12 cellular contexts compared by ENCODE assay signal in the genomic region with DNA sequence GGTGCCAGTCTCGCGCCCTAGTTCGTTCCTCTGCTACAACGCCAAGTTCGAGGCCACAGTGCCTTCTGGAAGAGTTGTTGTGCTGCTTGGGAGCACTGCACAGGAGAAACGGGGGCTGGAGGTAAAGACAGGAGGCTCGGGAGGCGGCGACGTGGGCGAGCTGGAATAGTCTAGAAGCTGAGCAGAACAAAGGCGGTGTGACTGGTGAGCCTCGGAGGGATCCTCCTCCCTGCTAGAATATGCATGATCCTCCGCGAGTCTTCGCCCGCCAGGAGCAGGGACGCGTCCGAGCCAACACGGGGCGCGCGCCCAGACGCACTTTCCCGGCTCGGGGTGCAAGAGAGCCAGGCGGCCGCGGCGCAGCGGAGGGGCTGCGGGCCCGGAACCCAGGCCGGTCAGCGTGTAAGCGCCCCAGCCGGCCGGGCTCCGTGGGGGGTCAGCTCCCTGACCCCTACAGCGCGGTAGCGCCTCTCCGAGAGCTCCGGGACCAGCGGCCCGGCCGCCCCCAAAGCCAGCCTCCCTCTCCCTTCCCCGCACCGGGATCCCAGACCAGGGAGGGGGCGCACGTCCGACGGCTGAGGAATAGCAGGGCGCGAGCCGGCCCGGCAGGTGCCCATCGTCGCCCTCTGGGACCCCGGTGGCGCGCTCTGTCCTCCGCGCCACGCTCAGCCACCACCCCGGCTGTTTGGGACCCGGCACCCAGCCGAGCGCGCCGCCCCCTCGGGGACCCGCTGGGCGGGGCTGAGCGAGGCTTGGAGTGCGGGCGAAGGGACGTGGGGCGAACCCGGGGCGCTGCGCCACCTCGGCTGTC.
DNase-seq lines count a peak whose midpoint lies in the region; ATAC-seq and TF ChIP-seq lines count a peak whose summit lies in the region.
"Had no signal": no experiment of that assay in that cellular context is flagged by ENCODE, and none has a peak within 500 bp of the region (broad histone marks: within the 10 kb centered on the region; RNA-seq: fewer than 3 reads in every experiment).

No MANE protein-coding gene starts in this region.

- no peak for ATAC-seq in activated CD8-positive, alpha-beta T cell treated with anti-CD3 and anti-CD28 coated beads, Interleukin-2, amount 10 ng/mL, durations not matched to agents 7 days and 5 days
- no peak for ATAC-seq in activated CD8-positive, alpha-beta T cell treated with anti-CD3 and anti-CD28 coated beads for 36 hours
- ATAC-seq in gastroesophageal sphincter = peak; percentile 10
- ATAC-seq in GM21515 (IDR thresholded peaks at IDR 0.05; ENCODE audit: unreplicated experiment) = no peak

- no peak for DNase-seq in activated CD8-positive, alpha-beta T cell treated with anti-CD3 and anti-CD28 coated beads, Interleukin-2, amount 10 ng/mL, durations not matched to agents 7 days and 5 days
- DNase-seq in activated CD8-positive, alpha-beta T cell treated with anti-CD3 and anti-CD28 coated beads for 36 hours = no peak
- DNase-seq in nephron progenitor cell = peak; percentile 55
- DNase-seq in NCI-H128 (lab: John Stamatoyannopoulos, UW; ENCODE audit: unreplicated experiment) = no peak
- no peak for DNase-seq in DMS53 treated with DMSO at 0.1 percent for 48 hours (lab: John Stamatoyannopoulos, UW; ENCODE audit: unreplicated experiment)
- DNase-seq: activated CD8-positive, alpha-beta memory T cell treated with anti-CD3 and anti-CD28 coated beads for 24 hours; HFFc6 had no signal

- peaks cover 51% of the 10 kb centered on the region for H3K27me3 ChIP-seq in gastroesophageal sphincter

- H3K36me3 ChIP-seq in gastroesophageal sphincter (no peaks in the 10 kb centered on the region), urinary bladder (ENCODE audit: insufficient read depth) (no peaks in the 10 kb centered on the region)

- no peak for TF ChIP-seq CTCF in activated CD8-positive, alpha-beta T cell treated with anti-CD3 and anti-CD28 coated beads for 36 hours (IDR thresholded peaks at IDR 0.05)
- TF ChIP-seq CTCF in gastroesophageal sphincter (IDR thresholded peaks at IDR 0.05) = no peak
- TF ChIP-seq CTCF in nephron progenitor cell (IDR thresholded peaks at IDR 0.05) = no peak

- WGBS in gastroesophageal sphincter (ENCODE audit: low coverage in 1 of 2), 2 donors = 32% methylated on average over 9 of the region's 84 CpGs; no CpG with 5 or more reads in 1 of the 2 donors
- WGBS in urinary bladder = 6% methylated on average over 84 of the region's 84 CpGs

- H3K4me1 ChIP-seq in gastroesophageal sphincter = peaks cover 0 to 20% (median 0%) of the 10 kb centered on the region in 3 donors
- H3K4me1 ChIP-seq in urinary bladder (ENCODE audit: insufficient read depth) = peaks cover 4% of the 10 kb centered on the region

- TF ChIP-seq EP300 in gastroesophageal sphincter (IDR thresholded peaks at IDR 0.05) = no peak

- H3K27ac Mint-ChIP-seq in activated CD8-positive, alpha-beta T cell treated with anti-CD3 and anti-CD28 coated beads, Interleukin-2, amount 10 ng/mL, durations not matched to agents 7 days and 5 days = no peak overlapping the region
- no peak overlapping the region for H3K27ac Mint-ChIP-seq in activated CD8-positive, alpha-beta T cell treated with anti-CD3 and anti-CD28 coated beads for 36 hours
- H3K27ac Mint-ChIP-seq in nephron progenitor cell = no peak overlapping the region
- H3K27ac Mint-ChIP-seq: dendritic cell treated with granulocyte-macrophage colony-stimulating factor and Interleukin-4, amounts not matched to agents 40 ng/mL and 50 ng/mL, for 4 days; HFFc6 had no signal

- no peaks in the 10 kb centered on the region for H3K9me3 ChIP-seq in gastroesophageal sphincter

- no peaks in the 10 kb centered on the region for H3K9me3 Mint-ChIP-seq in activated CD8-positive, alpha-beta T cell treated with anti-CD3 and anti-CD28 coated beads, Interleukin-2, amount 10 ng/mL, durations not matched to agents 7 days and 5 days (ENCODE audit: insufficient read depth)
- no peaks in the 10 kb centered on the region for H3K9me3 Mint-ChIP-seq in activated CD8-positive, alpha-beta T cell treated with anti-CD3 and anti-CD28 coated beads for 36 hours
- peaks cover 19% of the 10 kb centered on the region for H3K9me3 Mint-ChIP-seq in nephron progenitor cell
- H3K9me3 Mint-ChIP-seq: dendritic cell treated with granulocyte-macrophage colony-stimulating factor and Interleukin-4, amounts not matched to agents 40 ng/mL and 50 ng/mL, for 4 days; HFFc6 had no signal

- H3K4me3 ChIP-seq in gastroesophageal sphincter (peak overlapping the region; percentile 6 to 51), urinary bladder (ENCODE audit: low read depth, low read length) (peak overlapping the region; percentile 47)
- H3K4me3 ChIP-seq: K562 had no signal

- no peaks in the 10 kb centered on the region for H3K36me3 Mint-ChIP-seq in activated CD8-positive, alpha-beta T cell treated with anti-CD3 and anti-CD28 coated beads, Interleukin-2, amount 10 ng/mL, durations not matched to agents 7 days and 5 days (ENCODE audit: low read depth)
- H3K36me3 Mint-ChIP-seq in activated CD8-positive, alpha-beta T cell treated with anti-CD3 and anti-CD28 coated beads for 36 hours (ENCODE audit: low read depth) = peaks cover 3% of the 10 kb centered on the region
- H3K36me3 Mint-ChIP-seq in nephron progenitor cell (ENCODE audit: low read depth) = peaks cover 42% of the 10 kb centered on the region

- intact Hi-C loops in activated CD8-positive, alpha-beta T cell treated with anti-CD3 and anti-CD28 coated beads for 36 hours (cut with micrococcal nuclease) = no loop called here

- H3K4me1 Mint-ChIP-seq in activated CD8-positive, alpha-beta T cell treated with anti-CD3 and anti-CD28 coated beads, Interleukin-2, amount 10 ng/mL, durations not matched to agents 7 days and 5 days (ENCODE audit: low read depth) = peaks cover 5% of the 10 kb centered on the region
- H3K4me1 Mint-ChIP-seq in activated CD8-positive, alpha-beta T cell treated with anti-CD3 and anti-CD28 coated beads for 36 hours (ENCODE audit: low read depth) = peaks cover 6% of the 10 kb centered on the region
- peaks cover 27% of the 10 kb centered on the region for H3K4me1 Mint-ChIP-seq in nephron progenitor cell

- H3K4me3 Mint-ChIP-seq in activated CD8-positive, alpha-beta T cell treated with anti-CD3 and anti-CD28 coated beads, Interleukin-2, amount 10 ng/mL, durations not matched to agents 7 days and 5 days = peak overlapping the region; percentile 58
- no peak overlapping the region for H3K4me3 Mint-ChIP-seq in activated CD8-positive, alpha-beta T cell treated with anti-CD3 and anti-CD28 coated beads for 36 hours
- H3K4me3 Mint-ChIP-seq in nephron progenitor cell = peak overlapping the region; percentile 83

- CTCF ChIA-PET in activated CD8-positive, alpha-beta T cell treated with anti-CD3 and anti-CD28 coated beads, Interleukin-2, amount 10 ng/mL, durations not matched to agents 7 days and 5 days (lab: Charles Lee) = no interaction called here
- CTCF ChIA-PET in activated CD8-positive, alpha-beta T cell treated with anti-CD3 and anti-CD28 coated beads for 36 hours (lab: Charles Lee) = no interaction called here

- TF ChIP-seq POLR2A in gastroesophageal sphincter (IDR thresholded peaks at IDR 0.05) = no peak

- no peak overlapping the region for H3K27ac ChIP-seq in gastroesophageal sphincter
- H3K27ac ChIP-seq in urinary bladder (ENCODE audit: low read depth) = no peak overlapping the region

- peaks cover 51% of the 10 kb centered on the region for H3K27me3 Mint-ChIP-seq in activated CD8-positive, alpha-beta T cell treated with anti-CD3 and anti-CD28 coated beads, Interleukin-2, amount 10 ng/mL, durations not matched to agents 7 days and 5 days (ENCODE audit: low read depth)
- H3K27me3 Mint-ChIP-seq in activated CD8-positive, alpha-beta T cell treated with anti-CD3 and anti-CD28 coated beads for 36 hours = peaks cover 43% of the 10 kb centered on the region
- H3K27me3 Mint-ChIP-seq in nephron progenitor cell (ENCODE audit: low read depth, poor library complexity) = peaks cover 57% of the 10 kb centered on the region

- POLR2A ChIA-PET in activated CD8-positive, alpha-beta T cell treated with anti-CD3 and anti-CD28 coated beads, Interleukin-2, amount 10 ng/mL, durations not matched to agents 7 days and 5 days (lab: Charles Lee) = no interaction called here
- POLR2A ChIA-PET in activated CD8-positive, alpha-beta T cell treated with anti-CD3 and anti-CD28 coated beads for 36 hours (lab: Charles Lee) = no interaction called here
